In the genomic region with DNA sequence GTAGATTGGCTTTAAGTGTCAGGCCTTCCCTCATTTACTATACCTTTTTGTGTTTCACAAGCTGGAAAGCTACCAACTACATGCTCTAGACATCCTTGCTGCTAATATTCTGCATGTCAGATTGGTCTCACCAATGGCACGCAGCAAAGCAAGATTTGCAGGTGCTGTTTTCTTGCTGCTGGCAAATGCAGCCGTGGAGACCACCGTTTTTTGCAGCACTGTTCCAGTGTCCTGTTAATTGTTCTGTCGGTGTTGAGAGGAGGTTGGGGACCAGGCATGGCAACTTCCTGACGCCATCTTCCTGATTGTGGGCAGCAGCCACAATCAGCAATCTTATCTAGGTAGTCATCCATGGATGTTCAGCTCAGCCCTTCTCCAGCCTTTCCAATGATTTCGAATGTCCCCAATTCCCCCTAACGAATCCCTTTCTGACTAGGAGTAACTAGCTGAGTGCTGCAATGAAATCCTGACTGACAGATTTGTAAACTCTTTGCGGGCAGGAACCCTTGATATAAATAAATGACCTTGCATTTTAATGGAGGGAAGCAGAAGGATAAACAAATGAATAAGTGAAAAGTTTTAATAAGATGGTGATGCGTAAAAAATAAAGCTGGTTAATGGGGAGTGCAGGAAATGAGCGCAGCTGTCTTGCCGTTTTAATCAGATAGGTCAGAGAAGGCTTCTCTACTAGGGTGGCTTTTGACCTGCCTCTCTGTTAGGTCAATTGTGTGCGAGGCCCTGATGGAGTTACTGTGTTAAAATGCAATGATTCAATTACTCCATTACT, we compare ENCODE assay signal across 7 cellular contexts. TPM values are rescaled to one million over a fixed set of nuclear protein-coding genes. Genes with fewer than 3 reads are reported as not detected.
DNase-seq lines count a peak whose midpoint lies in the region; ATAC-seq and TF ChIP-seq lines count a peak whose summit lies in the region.

No MANE protein-coding gene starts in this region.

- H3K4me3 ChIP-seq in HFF-Myc (replicated peaks; ENCODE audit: low read depth, low read length) (peak overlapping the region; percentile 62), fibroblast of lung (replicated peaks in 1 of 4; ENCODE audit: control extremely low read depth in 1 of 4, insufficient read depth in 1 of 4, low read depth in 3 of 4, low read length in 4 of 4) (peak overlapping the region; percentile 61 to 79 (median 66)), sigmoid colon (peak overlapping the region; percentile 61 to 74 (median 68))

- no peak for TF ChIP-seq POLR2A in sigmoid colon (IDR thresholded peaks at IDR 0.05)

- WGBS in sigmoid colon, 2 donors: 56 to 58% methylated on average over 12 of the region's 12 CpGs

- ATAC-seq in sciatic nerve (no peak), GM21825 (IDR thresholded peaks at IDR 0.05; ENCODE audit: unreplicated experiment) (no peak), GM19035 (IDR thresholded peaks at IDR 0.05; ENCODE audit: unreplicated experiment) (no peak)

- TF ChIP-seq CTCF in HFF-Myc (IDR thresholded peaks at IDR 0.05; ENCODE audit: low read depth, low read length, missing control alignments): no peak
- TF ChIP-seq CTCF in fibroblast of lung (conservative IDR thresholded peaks at IDR 0.05 in 1 of 2, IDR thresholded peaks at IDR 0.05 in 1 of 2; ENCODE audit: low read depth in 1 of 2, low read length in 2 of 2): no peak
- no peak for TF ChIP-seq CTCF in sigmoid colon (IDR thresholded peaks at IDR 0.05)

- peak overlapping the region; percentile 93 for H3K4me2 ChIP-seq in fibroblast of lung (ENCODE audit: extremely low read depth, insufficient read depth, low read length)

- peak overlapping the region; percentile 99 for H2AFZ ChIP-seq in fibroblast of lung (ENCODE audit: low read length)

- intact Hi-C loops in sigmoid colon (cut with DNase I) (loop anchor here (2.0 to 10.0 kb wide), 7 partner anchors 60 to 426 kb away; no protein-coding TSS in a partner anchor), sciatic nerve (cut with DNase I) (no loop called here)

- no peaks in the 10 kb centered on the region for H3K79me2 ChIP-seq in fibroblast of lung (ENCODE audit: control insufficient read depth, insufficient read depth, low read length)

- H3K9ac ChIP-seq in fibroblast of lung (ENCODE audit: insufficient read depth, low read length): no peak overlapping the region

- H4K20me1 ChIP-seq in fibroblast of lung (ENCODE audit: control insufficient read depth, extremely low read depth, insufficient read depth, low read length): no peaks in the 10 kb centered on the region

- no peaks in the 10 kb centered on the region for H3K9me3 ChIP-seq in fibroblast of lung (ENCODE audit: control insufficient read depth, insufficient read depth, low read depth, low read length)
- H3K9me3 ChIP-seq in sigmoid colon: no peaks in the 10 kb centered on the region

- H3K27me3 ChIP-seq in fibroblast of lung (ENCODE audit: control insufficient read depth, insufficient read depth, low read length) (no peaks in the 10 kb centered on the region), sigmoid colon (no peaks in the 10 kb centered on the region)

- H3K36me3 ChIP-seq in fibroblast of lung (ENCODE audit: control insufficient read depth, insufficient read depth, low read length) (peaks cover 4% of the 10 kb centered on the region), sigmoid colon (no peaks in the 10 kb centered on the region)

- peak overlapping the region; percentile 95 for H3K27ac ChIP-seq in fibroblast of lung (ENCODE audit: insufficient read depth, low read length)
- H3K27ac ChIP-seq in sigmoid colon: peak overlapping the region; percentile 90 to 97 (median 94)

- in situ Hi-C loops in SK-MEL-5 (cut with HindIII; ENCODE audit: low pct_unique_long_range_greater_than_20kb, low sequenced_read_pairs): no loop called here

- H3K4me1 ChIP-seq in fibroblast of lung (ENCODE audit: control insufficient read depth, extremely low read depth, insufficient read depth, low read length): peaks cover 7% of the 10 kb centered on the region
- peaks cover 0 to 39% (median 37%) of the 10 kb centered on the region in 4 donors for H3K4me1 ChIP-seq in sigmoid colon

- DNase-seq in HFF-Myc (ENCODE audit: extremely low read depth, low read depth) (no peak), SK-MEL-5 (ENCODE audit: low read depth, low spot score) (peak; percentile 17), fibroblast of lung (ENCODE audit: low read depth in 2 of 2) (no peak), sigmoid colon (no peak), sciatic nerve (ENCODE audit: low spot score) (no peak)

- TF ChIP-seq EP300 in sigmoid colon (IDR thresholded peaks at IDR 0.05): no peak

RNA-seq across cellular contexts. Expression of a gene that starts 0.6 kb away (rescaled TPM):
- total RNA-seq in SK-MEL-5 (2014; rRNA removed; shearing (Covaris generic)): 23.7 and 24.4 TPM in 2 replicates
- polyA plus RNA-seq in SK-MEL-5 (2015; cell fraction: cytosol; rRNA removed): 16.5 and 20.1 TPM in 2 replicates
- 7.1 and 10.7 TPM in 2 replicates for polyA plus RNA-seq in SK-MEL-5 (2015; cell fraction: nucleus; rRNA removed)
- total RNA-seq in fibroblast of lung: 11.8 and 21.1 TPM in 2 replicates
- 13.5 and 19.7 TPM in 2 replicates for polyA plus RNA-seq in fibroblast of lung
- 10.5 and 12.1 TPM in 2 replicates for polyA plus RNA-seq in fibroblast of lung (2012)
- 5.7 and 13.2 TPM in 2 replicates for polyA minus RNA-seq in fibroblast of lung (ENCODE audit: low replicate concordance)
- 10 to 100 TPM; 43.7 to 98.9 (median 61.0) TPM for total RNA-seq in sigmoid colon
- polyA plus RNA-seq in sigmoid colon: 10 to 100 TPM; 14.1 to 39.1 (median 27.0) TPM
- 20.6 TPM for total RNA-seq in sciatic nerve
